In genomic region chr17:48513653-48514482, GRCh38 we compare ENCODE assay signal across 1 cellular context.
TF ChIP-seq lines count a peak whose summit lies in the region.

No MANE protein-coding gene starts in this region.

TF ChIP-seq in GM23338, 12 proteins besides CTCF, POLR2A, EP300 and RAD21 (continued from another document):
- no peak for TF ChIP-seq REST (IDR thresholded peaks at IDR 0.05; ENCODE audit: unreplicated experiment)
- no peak for TF ChIP-seq EZH2 (IDR thresholded peaks at IDR 0.05; ENCODE audit: low read depth, unreplicated experiment)
- no peak for TF ChIP-seq NANOG (IDR thresholded peaks at IDR 0.05; ENCODE audit: borderline replicate concordance)
- no peak for TF ChIP-seq POLR2AphosphoS5 (IDR thresholded peaks at IDR 0.05; ENCODE audit: low read depth)
- no peak for TF ChIP-seq JUNB (IDR thresholded peaks at IDR 0.05; ENCODE audit: unreplicated experiment)
- TF ChIP-seq ZNF331 (CRISPR knock-in tag; IDR thresholded peaks at IDR 0.05; ENCODE audit: low read depth) = no peak
- TF ChIP-seq EZH2phosphoT487 (IDR thresholded peaks at IDR 0.05; ENCODE audit: unreplicated experiment) = no peak
- TF ChIP-seq, protein P1, sequence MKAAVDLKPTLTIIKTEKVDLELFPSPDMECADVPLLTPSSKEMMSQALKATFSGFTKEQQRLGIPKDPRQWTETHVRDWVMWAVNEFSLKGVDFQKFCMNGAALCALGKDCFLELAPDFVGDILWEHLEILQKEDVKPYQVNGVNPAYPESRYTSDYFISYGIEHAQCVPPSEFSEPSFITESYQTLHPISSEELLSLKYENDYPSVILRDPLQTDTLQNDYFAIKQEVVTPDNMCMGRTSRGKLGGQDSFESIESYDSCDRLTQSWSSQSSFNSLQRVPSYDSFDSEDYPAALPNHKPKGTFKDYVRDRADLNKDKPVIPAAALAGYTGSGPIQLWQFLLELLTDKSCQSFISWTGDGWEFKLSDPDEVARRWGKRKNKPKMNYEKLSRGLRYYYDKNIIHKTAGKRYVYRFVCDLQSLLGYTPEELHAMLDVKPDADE (IDR thresholded peaks at IDR 0.05) = no peak
- TF ChIP-seq, protein P2, sequence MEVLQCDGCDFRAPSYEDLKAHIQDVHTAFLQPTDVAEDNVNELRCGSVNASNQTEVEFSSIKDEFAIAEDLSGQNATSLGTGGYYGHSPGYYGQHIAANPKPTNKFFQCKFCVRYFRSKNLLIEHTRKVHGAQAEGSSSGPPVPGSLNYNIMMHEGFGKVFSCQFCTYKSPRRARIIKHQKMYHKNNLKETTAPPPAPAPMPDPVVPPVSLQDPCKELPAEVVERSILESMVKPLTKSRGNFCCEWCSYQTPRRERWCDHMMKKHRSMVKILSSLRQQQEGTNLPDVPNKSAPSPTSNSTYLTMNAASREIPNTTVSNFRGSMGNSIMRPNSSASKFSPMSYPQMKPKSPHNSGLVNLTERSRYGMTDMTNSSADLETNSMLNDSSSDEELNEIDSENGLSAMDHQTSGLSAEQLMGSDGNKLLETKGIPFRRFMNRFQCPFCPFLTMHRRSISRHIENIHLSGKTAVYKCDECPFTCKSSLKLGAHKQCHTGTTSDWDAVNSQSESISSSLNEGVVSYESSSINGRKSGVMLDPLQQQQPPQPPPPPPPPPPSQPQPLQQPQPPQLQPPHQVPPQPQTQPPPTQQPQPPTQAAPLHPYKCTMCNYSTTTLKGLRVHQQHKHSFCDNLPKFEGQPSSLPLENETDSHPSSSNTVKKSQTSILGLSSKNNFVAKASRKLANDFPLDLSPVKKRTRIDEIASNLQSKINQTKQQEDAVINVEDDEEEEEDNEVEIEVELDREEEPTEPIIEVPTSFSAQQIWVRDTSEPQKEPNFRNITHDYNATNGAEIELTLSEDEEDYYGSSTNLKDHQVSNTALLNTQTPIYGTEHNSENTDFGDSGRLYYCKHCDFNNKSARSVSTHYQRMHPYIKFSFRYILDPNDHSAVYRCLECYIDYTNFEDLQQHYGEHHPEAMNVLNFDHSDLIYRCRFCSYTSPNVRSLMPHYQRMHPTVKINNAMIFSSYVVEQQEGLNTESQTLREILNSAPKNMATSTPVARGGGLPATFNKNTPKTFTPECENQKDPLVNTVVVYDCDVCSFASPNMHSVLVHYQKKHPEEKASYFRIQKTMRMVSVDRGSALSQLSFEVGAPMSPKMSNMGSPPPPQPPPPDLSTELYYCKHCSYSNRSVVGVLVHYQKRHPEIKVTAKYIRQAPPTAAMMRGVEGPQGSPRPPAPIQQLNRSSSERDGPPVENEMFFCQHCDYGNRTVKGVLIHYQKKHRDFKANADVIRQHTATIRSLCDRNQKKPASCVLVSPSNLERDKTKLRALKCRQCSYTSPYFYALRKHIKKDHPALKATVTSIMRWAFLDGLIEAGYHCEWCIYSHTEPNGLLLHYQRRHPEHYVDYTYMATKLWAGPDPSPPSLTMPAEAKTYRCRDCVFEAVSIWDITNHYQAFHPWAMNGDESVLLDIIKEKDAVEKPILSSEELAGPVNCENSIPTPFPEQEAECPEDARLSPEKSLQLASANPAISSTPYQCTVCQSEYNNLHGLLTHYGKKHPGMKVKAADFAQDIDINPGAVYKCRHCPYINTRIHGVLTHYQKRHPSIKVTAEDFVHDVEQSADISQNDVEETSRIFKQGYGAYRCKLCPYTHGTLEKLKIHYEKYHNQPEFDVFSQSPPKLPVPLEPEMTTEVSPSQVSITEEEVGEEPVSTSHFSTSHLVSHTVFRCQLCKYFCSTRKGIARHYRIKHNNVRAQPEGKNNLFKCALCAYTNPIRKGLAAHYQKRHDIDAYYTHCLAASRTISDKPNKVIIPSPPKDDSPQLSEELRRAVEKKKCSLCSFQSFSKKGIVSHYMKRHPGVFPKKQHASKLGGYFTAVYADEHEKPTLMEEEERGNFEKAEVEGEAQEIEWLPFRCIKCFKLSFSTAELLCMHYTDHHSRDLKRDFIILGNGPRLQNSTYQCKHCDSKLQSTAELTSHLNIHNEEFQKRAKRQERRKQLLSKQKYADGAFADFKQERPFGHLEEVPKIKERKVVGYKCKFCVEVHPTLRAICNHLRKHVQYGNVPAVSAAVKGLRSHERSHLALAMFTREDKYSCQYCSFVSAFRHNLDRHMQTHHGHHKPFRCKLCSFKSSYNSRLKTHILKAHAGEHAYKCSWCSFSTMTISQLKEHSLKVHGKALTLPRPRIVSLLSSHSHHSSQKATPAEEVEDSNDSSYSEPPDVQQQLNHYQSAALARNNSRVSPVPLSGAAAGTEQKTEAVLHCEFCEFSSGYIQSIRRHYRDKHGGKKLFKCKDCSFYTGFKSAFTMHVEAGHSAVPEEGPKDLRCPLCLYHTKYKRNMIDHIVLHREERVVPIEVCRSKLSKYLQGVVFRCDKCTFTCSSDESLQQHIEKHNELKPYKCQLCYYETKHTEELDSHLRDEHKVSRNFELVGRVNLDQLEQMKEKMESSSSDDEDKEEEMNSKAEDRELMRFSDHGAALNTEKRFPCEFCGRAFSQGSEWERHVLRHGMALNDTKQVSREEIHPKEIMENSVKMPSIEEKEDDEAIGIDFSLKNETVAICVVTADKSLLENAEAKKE (CRISPR knock-in tag; IDR thresholded peaks at IDR 0.05) = no peak
